13 cellular contexts compared by ENCODE assay signal in genomic region chr9:84701801-84702200, GRCh38. TPM values are rescaled to one million over a fixed set of nuclear protein-coding genes. Genes with fewer than 3 reads are reported as not detected.
DNase-seq lines count a peak whose midpoint lies in the region; ATAC-seq and TF ChIP-seq lines count a peak whose summit lies in the region.
"Had no signal": no experiment of that assay in that cellular context is flagged by ENCODE, and none has a peak within 500 bp of the region (broad histone marks: within the 10 kb centered on the region; RNA-seq: fewer than 3 reads in every experiment).

No MANE protein-coding gene starts in this region.

- H3K27ac Mint-ChIP-seq in MCF 10A (ENCODE audit: low read depth, unreplicated experiment) (no peak overlapping the region), endothelial cell (ENCODE audit: unreplicated experiment) (no peak overlapping the region)

- H3K27ac ChIP-seq in breast epithelium, result peak overlapping the region; percentile 31 to 45
- H3K27ac ChIP-seq: 22Rv1, esophagus squamous epithelium had no signal

- POLR2A ChIA-PET in MCF 10A (lab: Yijun Ruan, JAX), result no interaction called here

- no peak overlapping the region for H3K4me3 ChIP-seq in breast epithelium
- H3K4me3 ChIP-seq: esophagus squamous epithelium had no signal

- DNase-seq in breast epithelium (ENCODE audit: low spot score in 2 of 2) (no peak), MCF 10A (ENCODE audit: unreplicated experiment) (no peak), occipital lobe (lab: John Stamatoyannopoulos, UW) (no peak), endothelial cell (ENCODE audit: low spot score) (no peak), NCI-H2081 treated with DMSO at 0.1 percent for 48 hours (lab: John Stamatoyannopoulos, UW) (no peak), Right ventricle myocardium superior (no peak)
- DNase-seq: esophagus squamous epithelium, left colon, NCI-H1694 had no signal

- TF ChIP-seq CTCF in breast epithelium (IDR thresholded peaks at IDR 0.05) (no peak), MCF 10A (IDR thresholded peaks at IDR 0.05; ENCODE audit: unreplicated experiment) (no peak), endothelial cell (IDR thresholded peaks at IDR 0.05; ENCODE audit: unreplicated experiment) (no peak)

- no peaks in the 10 kb centered on the region for H3K9me3 ChIP-seq in breast epithelium
- H3K9me3 ChIP-seq: esophagus squamous epithelium had no signal

- no peaks in the 10 kb centered on the region for H3K4me1 ChIP-seq in breast epithelium
- H3K4me1 ChIP-seq: esophagus squamous epithelium had no signal

- no peaks in the 10 kb centered on the region for H3K27me3 ChIP-seq in breast epithelium
- H3K27me3 ChIP-seq: esophagus squamous epithelium had no signal

- H3K9me3 Mint-ChIP-seq in MCF 10A (ENCODE audit: unreplicated experiment) (no peaks in the 10 kb centered on the region), endothelial cell (ENCODE audit: unreplicated experiment) (no peaks in the 10 kb centered on the region)

- H3K4me3 Mint-ChIP-seq in MCF 10A (ENCODE audit: unreplicated experiment), result no peak overlapping the region
- no peak overlapping the region for H3K4me3 Mint-ChIP-seq in endothelial cell (ENCODE audit: unreplicated experiment)

- ATAC-seq in HG02678 (IDR thresholded peaks at IDR 0.05; ENCODE audit: unreplicated experiment) (peak; percentile 84), HG03469 (IDR thresholded peaks at IDR 0.05; ENCODE audit: unreplicated experiment) (peak; percentile 47), Right ventricle myocardium superior (ENCODE audit: poor library complexity) (no peak)
- ATAC-seq: left colon had no signal

- intact Hi-C loops in breast epithelium (cut with DNase I; ENCODE audit: low total_unique reads), result no loop called here
- intact Hi-C loops in MCF 10A (cut with micrococcal nuclease), result no loop called here
- intact Hi-C loops in Right ventricle myocardium superior (cut with DNase I), result no loop called here

- TF ChIP-seq POLR2A in breast epithelium (IDR thresholded peaks at IDR 0.05), result no peak

- no peaks in the 10 kb centered on the region for H3K4me1 Mint-ChIP-seq in MCF 10A (ENCODE audit: insufficient read depth, unreplicated experiment)
- H3K4me1 Mint-ChIP-seq in endothelial cell (ENCODE audit: unreplicated experiment), result peaks cover 5% of the 10 kb centered on the region

- CTCF ChIA-PET in MCF 10A (lab: Yijun Ruan, JAX), result no interaction called here

- BruUV-seq in MCF 10A (replicated peaks; lab: Mats Ljungman, UMichigan), result no TSS peak

- H3K36me3 ChIP-seq in breast epithelium, result no peaks in the 10 kb centered on the region
- H3K36me3 ChIP-seq: esophagus squamous epithelium had no signal

- H3K27me3 Mint-ChIP-seq in MCF 10A (ENCODE audit: insufficient read depth, unreplicated experiment) (no peaks in the 10 kb centered on the region), endothelial cell (ENCODE audit: unreplicated experiment) (no peaks in the 10 kb centered on the region)

- no peaks in the 10 kb centered on the region for H3K36me3 Mint-ChIP-seq in MCF 10A (ENCODE audit: insufficient read depth, unreplicated experiment)
- H3K36me3 Mint-ChIP-seq in endothelial cell (ENCODE audit: low read depth, unreplicated experiment), result no peaks in the 10 kb centered on the region

RNA-seq across cellular contexts. Expression of gene NTRK2, which starts 32.3 kb away (rescaled TPM):
- 100 to 1,000 TPM in 2 of 3 donors, 10 to 100 TPM in 1; 25.9 to 134 (median 112) TPM for total RNA-seq in breast epithelium
- total RNA-seq in MCF 10A (2022), result not detected in 2 replicates
- 266 TPM for total RNA-seq in occipital lobe
- not detected for total RNA-seq in endothelial cell (ENCODE audit: unreplicated experiment)
- 4.5 TPM for total RNA-seq in Right ventricle myocardium superior
- total RNA-seq: HT-29 had no signal
